In the genomic region with DNA sequence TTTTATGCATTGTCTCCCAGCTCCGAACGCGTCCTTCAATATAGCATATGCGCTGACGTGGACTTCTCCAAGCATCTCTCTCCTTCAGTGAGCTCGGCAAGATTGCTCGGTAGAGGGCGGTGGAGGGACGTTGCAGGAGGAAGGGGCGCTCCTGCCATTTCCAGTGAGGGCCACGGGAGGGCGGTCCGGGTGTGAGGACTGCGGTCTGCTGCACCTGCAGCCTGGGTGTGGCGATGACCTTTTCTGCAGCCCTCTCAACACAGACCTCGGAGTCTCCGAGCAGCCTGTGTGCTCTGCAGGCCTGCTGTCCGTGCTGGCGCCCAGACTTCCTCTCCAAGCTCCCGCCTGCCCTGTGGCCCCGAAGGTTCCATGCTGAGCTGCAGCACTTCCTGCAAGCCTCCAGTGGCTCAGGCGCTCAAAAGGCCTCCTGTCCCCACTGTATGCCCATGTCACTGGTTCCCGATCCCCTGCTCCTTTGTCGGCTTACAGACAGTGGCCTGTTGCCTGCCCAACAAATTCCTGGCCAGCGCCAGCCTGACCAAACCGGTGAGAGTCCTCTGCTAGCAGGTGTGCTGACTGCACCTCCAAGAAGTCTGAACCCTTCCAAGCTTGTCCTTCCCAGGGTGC, we compare ENCODE assay signal across 1 cellular context.
A peak's percentile ranks its signal among the peaks of the same experiment; 100 is the strongest.
TF ChIP-seq lines count a peak whose summit lies in the region.

No MANE protein-coding gene starts in this region.

TF ChIP-seq in HepG2, 621 proteins besides CTCF, POLR2A, EP300 and RAD21 (continued from another document and continues in another):
- TF ChIP-seq NCOA5 (CRISPR knock-in tag; IDR thresholded peaks at IDR 0.05): no peak
- no peak for TF ChIP-seq RAD51 (IDR thresholded peaks at IDR 0.05; ENCODE audit: borderline replicate concordance)
- TF ChIP-seq ZNF205 (CRISPR knock-in tag; IDR thresholded peaks at IDR 0.05): no peak
- TF ChIP-seq NR2F1 (CRISPR knock-in tag; IDR thresholded peaks at IDR 0.05): 0 out of 4 replicates have a peak, but pooled peaks of 1 of the 2 experiments have one; percentile 21
- no peak; the same call in 1 of the 2 replicates for TF ChIP-seq ZNF788 (CRISPR knock-in tag; IDR thresholded peaks at IDR 0.05; ENCODE audit: borderline replicate concordance)
- TF ChIP-seq PAX8 (CRISPR knock-in tag; IDR thresholded peaks at IDR 0.05; ENCODE audit: borderline replicate concordance): no peak
- no peak for TF ChIP-seq TOPORS (CRISPR knock-in tag; IDR thresholded peaks at IDR 0.05)
- no peak for TF ChIP-seq MAF1 (CRISPR knock-in tag; IDR thresholded peaks at IDR 0.05; ENCODE audit: borderline replicate concordance)
- no peak for TF ChIP-seq TMF1 (CRISPR knock-in tag; IDR thresholded peaks at IDR 0.05; ENCODE audit: low read depth)
- TF ChIP-seq HNF4A (CRISPR knock-in tag; IDR thresholded peaks at IDR 0.05): no peak
- TF ChIP-seq ZNF264 (CRISPR knock-in tag; IDR thresholded peaks at IDR 0.05): no peak
- no peak for TF ChIP-seq NONO (IDR thresholded peaks at IDR 0.05)
- TF ChIP-seq NONO (CRISPR knock-in tag; conservative IDR thresholded peaks at IDR 0.05): peak; percentile 57
- TF ChIP-seq, protein P1, sequence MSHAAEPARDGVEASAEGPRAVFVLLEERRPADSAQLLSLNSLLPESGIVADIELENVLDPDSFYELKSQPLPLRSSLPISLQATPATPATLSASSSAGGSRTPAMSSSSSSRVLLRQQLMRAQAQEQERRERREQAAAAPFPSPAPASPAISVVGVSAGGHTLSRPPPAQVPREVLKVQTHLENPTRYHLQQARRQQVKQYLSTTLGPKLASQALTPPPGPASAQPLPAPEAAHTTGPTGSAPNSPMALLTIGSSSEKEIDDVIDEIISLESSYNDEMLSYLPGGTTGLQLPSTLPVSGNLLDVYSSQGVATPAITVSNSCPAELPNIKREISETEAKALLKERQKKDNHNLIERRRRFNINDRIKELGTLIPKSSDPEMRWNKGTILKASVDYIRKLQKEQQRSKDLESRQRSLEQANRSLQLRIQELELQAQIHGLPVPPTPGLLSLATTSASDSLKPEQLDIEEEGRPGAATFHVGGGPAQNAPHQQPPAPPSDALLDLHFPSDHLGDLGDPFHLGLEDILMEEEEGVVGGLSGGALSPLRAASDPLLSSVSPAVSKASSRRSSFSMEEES (CRISPR knock-in tag; IDR thresholded peaks at IDR 0.05): no peak
- TF ChIP-seq SOX6 (IDR thresholded peaks at IDR 0.05): no peak
- TF ChIP-seq SOX6 (CRISPR knock-in tag; IDR thresholded peaks at IDR 0.05): peak; percentile 50; the same call in 1 of the 2 replicates
- TF ChIP-seq HNRNPK (IDR thresholded peaks at IDR 0.05; ENCODE audit: low read depth, low read length, poor library complexity, severe bottlenecking): no peak
- no peak for TF ChIP-seq ZBTB1 (CRISPR knock-in tag; IDR thresholded peaks at IDR 0.05; ENCODE audit: borderline replicate concordance)
- TF ChIP-seq AKAP8 (CRISPR knock-in tag; IDR thresholded peaks at IDR 0.05): no peak
- TF ChIP-seq KAT7 (CRISPR knock-in tag; IDR thresholded peaks at IDR 0.05; ENCODE audit: borderline replicate concordance): no peak; the same call in 1 of the 2 replicates
- no peak for TF ChIP-seq ZNF446 (CRISPR knock-in tag; IDR thresholded peaks at IDR 0.05)
- TF ChIP-seq THAP11 (CRISPR knock-in tag; IDR thresholded peaks at IDR 0.05): peak; percentile 62
- TF ChIP-seq ZNF34 (CRISPR knock-in tag; IDR thresholded peaks at IDR 0.05; ENCODE audit: borderline replicate concordance): no peak
- no peak for TF ChIP-seq KLF15 (CRISPR knock-in tag; IDR thresholded peaks at IDR 0.05; ENCODE audit: borderline replicate concordance)
- TF ChIP-seq, protein P2, sequence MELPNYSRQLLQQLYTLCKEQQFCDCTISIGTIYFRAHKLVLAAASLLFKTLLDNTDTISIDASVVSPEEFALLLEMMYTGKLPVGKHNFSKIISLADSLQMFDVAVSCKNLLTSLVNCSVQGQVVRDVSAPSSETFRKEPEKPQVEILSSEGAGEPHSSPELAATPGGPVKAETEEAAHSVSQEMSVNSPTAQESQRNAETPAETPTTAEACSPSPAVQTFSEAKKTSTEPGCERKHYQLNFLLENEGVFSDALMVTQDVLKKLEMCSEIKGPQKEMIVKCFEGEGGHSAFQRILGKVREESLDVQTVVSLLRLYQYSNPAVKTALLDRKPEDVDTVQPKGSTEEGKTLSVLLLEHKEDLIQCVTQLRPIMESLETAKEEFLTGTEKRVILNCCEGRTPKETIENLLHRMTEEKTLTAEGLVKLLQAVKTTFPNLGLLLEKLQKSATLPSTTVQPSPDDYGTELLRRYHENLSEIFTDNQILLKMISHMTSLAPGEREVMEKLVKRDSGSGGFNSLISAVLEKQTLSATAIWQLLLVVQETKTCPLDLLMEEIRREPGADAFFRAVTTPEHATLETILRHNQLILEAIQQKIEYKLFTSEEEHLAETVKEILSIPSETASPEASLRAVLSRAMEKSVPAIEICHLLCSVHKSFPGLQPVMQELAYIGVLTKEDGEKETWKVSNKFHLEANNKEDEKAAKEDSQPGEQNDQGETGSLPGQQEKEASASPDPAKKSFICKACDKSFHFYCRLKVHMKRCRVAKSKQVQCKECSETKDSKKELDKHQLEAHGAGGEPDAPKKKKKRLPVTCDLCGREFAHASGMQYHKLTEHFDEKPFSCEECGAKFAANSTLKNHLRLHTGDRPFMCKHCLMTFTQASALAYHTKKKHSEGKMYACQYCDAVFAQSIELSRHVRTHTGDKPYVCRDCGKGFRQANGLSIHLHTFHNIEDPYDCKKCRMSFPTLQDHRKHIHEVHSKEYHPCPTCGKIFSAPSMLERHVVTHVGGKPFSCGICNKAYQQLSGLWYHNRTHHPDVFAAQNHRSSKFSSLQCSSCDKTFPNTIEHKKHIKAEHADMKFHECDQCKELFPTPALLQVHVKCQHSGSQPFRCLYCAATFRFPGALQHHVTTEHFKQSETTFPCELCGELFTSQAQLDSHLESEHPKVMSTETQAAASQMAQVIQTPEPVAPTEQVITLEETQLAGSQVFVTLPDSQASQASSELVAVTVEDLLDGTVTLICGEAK (IDR thresholded peaks at IDR 0.05): no peak
- TF ChIP-seq, protein P2 (CRISPR knock-in tag; IDR thresholded peaks at IDR 0.05): no peak
- no peak for TF ChIP-seq ZKSCAN5 (CRISPR knock-in tag; IDR thresholded peaks at IDR 0.05)
- TF ChIP-seq, protein P3, sequence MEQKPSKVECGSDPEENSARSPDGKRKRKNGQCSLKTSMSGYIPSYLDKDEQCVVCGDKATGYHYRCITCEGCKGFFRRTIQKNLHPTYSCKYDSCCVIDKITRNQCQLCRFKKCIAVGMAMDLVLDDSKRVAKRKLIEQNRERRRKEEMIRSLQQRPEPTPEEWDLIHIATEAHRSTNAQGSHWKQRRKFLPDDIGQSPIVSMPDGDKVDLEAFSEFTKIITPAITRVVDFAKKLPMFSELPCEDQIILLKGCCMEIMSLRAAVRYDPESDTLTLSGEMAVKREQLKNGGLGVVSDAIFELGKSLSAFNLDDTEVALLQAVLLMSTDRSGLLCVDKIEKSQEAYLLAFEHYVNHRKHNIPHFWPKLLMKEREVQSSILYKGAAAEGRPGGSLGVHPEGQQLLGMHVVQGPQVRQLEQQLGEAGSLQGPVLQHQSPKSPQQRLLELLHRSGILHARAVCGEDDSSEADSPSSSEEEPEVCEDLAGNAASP (CRISPR knock-in tag; IDR thresholded peaks at IDR 0.05; ENCODE audit: borderline replicate concordance): peak; percentile 49; the same call in 1 of the 2 replicates
- TF ChIP-seq, protein P4, sequence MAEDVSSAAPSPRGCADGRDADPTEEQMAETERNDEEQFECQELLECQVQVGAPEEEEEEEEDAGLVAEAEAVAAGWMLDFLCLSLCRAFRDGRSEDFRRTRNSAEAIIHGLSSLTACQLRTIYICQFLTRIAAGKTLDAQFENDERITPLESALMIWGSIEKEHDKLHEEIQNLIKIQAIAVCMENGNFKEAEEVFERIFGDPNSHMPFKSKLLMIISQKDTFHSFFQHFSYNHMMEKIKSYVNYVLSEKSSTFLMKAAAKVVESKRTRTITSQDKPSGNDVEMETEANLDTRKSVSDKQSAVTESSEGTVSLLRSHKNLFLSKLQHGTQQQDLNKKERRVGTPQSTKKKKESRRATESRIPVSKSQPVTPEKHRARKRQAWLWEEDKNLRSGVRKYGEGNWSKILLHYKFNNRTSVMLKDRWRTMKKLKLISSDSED (CRISPR knock-in tag; IDR thresholded peaks at IDR 0.05): no peak
- TF ChIP-seq ELF3 (CRISPR knock-in tag; IDR thresholded peaks at IDR 0.05): peak; percentile 64
- 0 out of 2 replicates have a peak, but pooled peaks have one; percentile 31 for TF ChIP-seq NCOA2 (CRISPR knock-in tag; IDR thresholded peaks at IDR 0.05)
- no peak for TF ChIP-seq ZNF33B (CRISPR knock-in tag; IDR thresholded peaks at IDR 0.05)
- no peak for TF ChIP-seq ZNF484 (CRISPR knock-in tag; IDR thresholded peaks at IDR 0.05; ENCODE audit: borderline replicate concordance, low read depth)
- TF ChIP-seq YY1 (IDR thresholded peaks at IDR 0.05; ENCODE audit: insufficient read depth, insufficient replicate concordance, low read depth, low read length): peak; percentile 54
- TF ChIP-seq, protein P5, sequence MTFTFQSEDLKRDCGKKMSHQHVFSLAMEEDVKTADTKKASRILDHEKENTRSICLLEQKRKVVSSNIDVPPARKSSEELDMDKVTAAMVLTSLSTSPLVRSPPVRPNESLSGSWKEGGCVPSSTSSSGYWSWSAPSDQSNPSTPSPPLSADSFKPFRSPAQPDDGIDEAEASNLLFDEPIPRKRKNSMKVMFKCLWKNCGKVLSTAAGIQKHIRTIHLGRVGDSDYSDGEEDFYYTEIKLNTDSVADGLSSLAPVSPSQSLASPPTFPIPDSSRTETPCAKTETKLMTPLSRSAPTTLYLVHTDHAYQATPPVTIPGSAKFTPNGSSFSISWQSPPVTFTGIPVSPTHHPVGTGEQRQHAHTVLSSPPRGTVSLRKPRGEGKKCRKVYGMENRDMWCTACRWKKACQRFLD (CRISPR knock-in tag; IDR thresholded peaks at IDR 0.05; ENCODE audit: borderline replicate concordance): no peak
- peak; percentile 28; the same call in 1 of the 2 replicates for TF ChIP-seq SAP130 (CRISPR knock-in tag; IDR thresholded peaks at IDR 0.05; ENCODE audit: low read depth)
- TF ChIP-seq NFE2L2 (IDR thresholded peaks at IDR 0.05; ENCODE audit: low read length): no peak
- TF ChIP-seq HOXD1 (CRISPR knock-in tag; IDR thresholded peaks at IDR 0.05): no peak
- TF ChIP-seq KMT2A (CRISPR knock-in tag; IDR thresholded peaks at IDR 0.05): no peak
- TF ChIP-seq ZNF331 (CRISPR knock-in tag; IDR thresholded peaks at IDR 0.05): peak; percentile 67
- no peak for TF ChIP-seq KLF11 (CRISPR knock-in tag; IDR thresholded peaks at IDR 0.05)
- TF ChIP-seq ZFP36 (IDR thresholded peaks at IDR 0.05; ENCODE audit: borderline replicate concordance, low read depth, low read length, partially characterized antibody): peak; percentile 20
- TF ChIP-seq GZF1 (CRISPR knock-in tag; IDR thresholded peaks at IDR 0.05): no peak
- no peak for TF ChIP-seq SOX13 (IDR thresholded peaks at IDR 0.05)
- TF ChIP-seq SOX13 (CRISPR knock-in tag; conservative IDR thresholded peaks at IDR 0.05 in 1 of 2, IDR thresholded peaks at IDR 0.05 in 1 of 2): peak in 1 of 2 experiments; percentile 45; a peak in 1 of 4 replicates
- no peak for TF ChIP-seq ZBTB21 (CRISPR knock-in tag; IDR thresholded peaks at IDR 0.05)
- TF ChIP-seq ZNF75D (CRISPR knock-in tag; IDR thresholded peaks at IDR 0.05; ENCODE audit: borderline replicate concordance): no peak
- TF ChIP-seq RFX3 (CRISPR knock-in tag; IDR thresholded peaks at IDR 0.05): no peak
- TF ChIP-seq ZNF570 (CRISPR knock-in tag; IDR thresholded peaks at IDR 0.05; ENCODE audit: borderline replicate concordance): no peak
- no peak for TF ChIP-seq ARHGAP35 (CRISPR knock-in tag; IDR thresholded peaks at IDR 0.05; ENCODE audit: borderline replicate concordance)
- TF ChIP-seq, protein P6, sequence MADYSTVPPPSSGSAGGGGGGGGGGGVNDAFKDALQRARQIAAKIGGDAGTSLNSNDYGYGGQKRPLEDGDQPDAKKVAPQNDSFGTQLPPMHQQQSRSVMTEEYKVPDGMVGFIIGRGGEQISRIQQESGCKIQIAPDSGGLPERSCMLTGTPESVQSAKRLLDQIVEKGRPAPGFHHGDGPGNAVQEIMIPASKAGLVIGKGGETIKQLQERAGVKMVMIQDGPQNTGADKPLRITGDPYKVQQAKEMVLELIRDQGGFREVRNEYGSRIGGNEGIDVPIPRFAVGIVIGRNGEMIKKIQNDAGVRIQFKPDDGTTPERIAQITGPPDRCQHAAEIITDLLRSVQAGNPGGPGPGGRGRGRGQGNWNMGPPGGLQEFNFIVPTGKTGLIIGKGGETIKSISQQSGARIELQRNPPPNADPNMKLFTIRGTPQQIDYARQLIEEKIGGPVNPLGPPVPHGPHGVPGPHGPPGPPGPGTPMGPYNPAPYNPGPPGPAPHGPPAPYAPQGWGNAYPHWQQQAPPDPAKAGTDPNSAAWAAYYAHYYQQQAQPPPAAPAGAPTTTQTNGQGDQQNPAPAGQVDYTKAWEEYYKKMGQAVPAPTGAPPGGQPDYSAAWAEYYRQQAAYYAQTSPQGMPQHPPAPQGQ (CRISPR knock-in tag; IDR thresholded peaks at IDR 0.05; ENCODE audit: borderline replicate concordance): no peak
